Comparison of ENCODE assay signal across 8 cellular contexts in genomic region chr17:77373298-77374169, GRCh38.
DNase-seq lines count a peak whose midpoint lies in the region; ATAC-seq and TF ChIP-seq lines count a peak whose summit lies in the region.

No MANE protein-coding gene starts in this region.

- WGBS in esophagus squamous epithelium, 2 donors: 37 to 40% methylated on average over 1 to 25 of the region's 90 CpGs

- peaks cover 50% of the 10 kb centered on the region for H4K20me1 ChIP-seq in DND-41 (ENCODE audit: insufficient read depth, low read length)
- peaks cover 56% of the 10 kb centered on the region for H4K20me1 ChIP-seq in neural progenitor cell (ENCODE audit: low read depth)

- H3K27ac ChIP-seq in DND-41 (ENCODE audit: low read length) (peak overlapping the region; percentile 80), esophagus squamous epithelium (peak overlapping the region; percentile 83 to 96 (median 93)), neural progenitor cell (peak overlapping the region; percentile 83)

- H3K27me3 Mint-ChIP-seq in activated CD4-positive, alpha-beta T cell treated with anti-CD3 and anti-CD28 coated beads, Interleukin-2, amount 10 ng/mL, durations not matched to agents 7 days and 5 days: no peaks in the 10 kb centered on the region
- peaks cover 15% of the 10 kb centered on the region for H3K27me3 Mint-ChIP-seq in neural progenitor cell (ENCODE audit: insufficient read depth, low read depth)

- no peaks in the 10 kb centered on the region for H3K9me3 Mint-ChIP-seq in activated CD4-positive, alpha-beta T cell treated with anti-CD3 and anti-CD28 coated beads, Interleukin-2, amount 10 ng/mL, durations not matched to agents 7 days and 5 days
- no peaks in the 10 kb centered on the region for H3K9me3 Mint-ChIP-seq in neural progenitor cell

- H3F3A ChIP-seq in neural progenitor cell (ENCODE audit: low read depth): peaks cover 30% of the 10 kb centered on the region

- peaks cover 39% of the 10 kb centered on the region for H3K36me3 Mint-ChIP-seq in activated CD4-positive, alpha-beta T cell treated with anti-CD3 and anti-CD28 coated beads, Interleukin-2, amount 10 ng/mL, durations not matched to agents 7 days and 5 days (ENCODE audit: low read depth)
- H3K36me3 Mint-ChIP-seq in neural progenitor cell: no peaks in the 10 kb centered on the region

- TF ChIP-seq CTCF in DND-41 (IDR thresholded peaks at IDR 0.05; ENCODE audit: borderline replicate concordance, extremely low read depth, low read length, poor library complexity, severe bottlenecking) (peak; percentile 24), esophagus squamous epithelium (IDR thresholded peaks at IDR 0.05) (no peak), neural progenitor cell (IDR thresholded peaks at IDR 0.05) (no peak)

- H3K9me3 ChIP-seq in DND-41 (ENCODE audit: insufficient read depth, low read length, severe bottlenecking) (no peaks in the 10 kb centered on the region), esophagus squamous epithelium (no peaks in the 10 kb centered on the region), neural progenitor cell (ENCODE audit: low read depth) (no peaks in the 10 kb centered on the region)

- DNase-seq in DND-41: peak; percentile 62
- DNase-seq in activated CD4-positive, alpha-beta T cell treated with anti-CD3 and anti-CD28 coated beads, Interleukin-2, amount 10 ng/mL, durations not matched to agents 7 days and 5 days: peak; percentile 66
- no peak for DNase-seq in esophagus squamous epithelium (lab: John Stamatoyannopoulos, UW)
- DNase-seq in neural progenitor cell (ENCODE audit: low spot score): peak; percentile 78
- DNase-seq in NCI-H1436 treated with DMSO at 0.1 percent for 48 hours (lab: John Stamatoyannopoulos, UW): no peak

- peaks cover 66% of the 10 kb centered on the region for H3K4me1 Mint-ChIP-seq in activated CD4-positive, alpha-beta T cell treated with anti-CD3 and anti-CD28 coated beads, Interleukin-2, amount 10 ng/mL, durations not matched to agents 7 days and 5 days
- peaks cover 68% of the 10 kb centered on the region for H3K4me1 Mint-ChIP-seq in neural progenitor cell

- intact Hi-C loops in esophagus squamous epithelium (cut with DNase I): no loop called here

- H3K4me3 Mint-ChIP-seq in activated CD4-positive, alpha-beta T cell treated with anti-CD3 and anti-CD28 coated beads, Interleukin-2, amount 10 ng/mL, durations not matched to agents 7 days and 5 days: peak overlapping the region; percentile 86
- peak overlapping the region; percentile 99 for H3K4me3 Mint-ChIP-seq in neural progenitor cell

- H3K9ac ChIP-seq in DND-41 (ENCODE audit: low read depth, low read length) (peak overlapping the region; percentile 88), neural progenitor cell (peak overlapping the region; percentile 71)

- POLR2A ChIA-PET in activated CD4-positive, alpha-beta T cell treated with anti-CD3 and anti-CD28 coated beads, Interleukin-2, amount 10 ng/mL, durations not matched to agents 7 days and 5 days (lab: Charles Lee): no interaction called here

- H3K27ac Mint-ChIP-seq in activated CD4-positive, alpha-beta T cell treated with anti-CD3 and anti-CD28 coated beads, Interleukin-2, amount 10 ng/mL, durations not matched to agents 7 days and 5 days: peak overlapping the region; percentile 89
- peak overlapping the region; percentile 83 for H3K27ac Mint-ChIP-seq in neural progenitor cell

- CTCF ChIA-PET in activated CD4-positive, alpha-beta T cell treated with anti-CD3 and anti-CD28 coated beads, Interleukin-2, amount 10 ng/mL, durations not matched to agents 7 days and 5 days (lab: Charles Lee): interaction anchor here (0.8 to 4.2 kb wide), 9 partner anchors 15 to 283 kb away, joined by 3 to 19 read pairs (median 5); no protein-coding TSS in a partner anchor

- H3K4me3 ChIP-seq in DND-41 (ENCODE audit: low read depth in 1 of 2, low read length in 2 of 2) (peak overlapping the region; percentile 85 to 95), esophagus squamous epithelium (peak overlapping the region; percentile 53 to 82 (median 74)), neural progenitor cell (peak overlapping the region; percentile 97)

- H3K36me3 ChIP-seq in DND-41 (ENCODE audit: insufficient read depth, low read length) (peaks cover 6% of the 10 kb centered on the region; the same call in 1 of the 2 replicates), esophagus squamous epithelium (no peaks in the 10 kb centered on the region), neural progenitor cell (no peaks in the 10 kb centered on the region)

- no peaks in the 10 kb centered on the region for H3K27me3 ChIP-seq in DND-41 (ENCODE audit: insufficient read depth, low read length, poor library complexity)
- H3K27me3 ChIP-seq in esophagus squamous epithelium: no peaks in the 10 kb centered on the region
- H3K27me3 ChIP-seq in neural progenitor cell: no peaks in the 10 kb centered on the region

- H2AFZ ChIP-seq in DND-41 (ENCODE audit: low read depth, low read length) (peak overlapping the region; percentile 67), neural progenitor cell (replicated peaks) (no peak overlapping the region)

- H3K4me1 ChIP-seq in DND-41 (ENCODE audit: insufficient read depth, low read length) (peaks cover 52% of the 10 kb centered on the region), esophagus squamous epithelium (peaks cover 60 to 100% (median 63%) of the 10 kb centered on the region in 3 donors), neural progenitor cell (peaks cover 61% of the 10 kb centered on the region)

- peak in 1 of 4 donors; percentile 21 for TF ChIP-seq POLR2A in esophagus squamous epithelium (IDR thresholded peaks at IDR 0.05)

- peak; percentile 67 for ATAC-seq in DND-41 (ENCODE audit: insufficient read depth, low read depth)
- peak; percentile 4 for ATAC-seq in HG02763 (IDR thresholded peaks at IDR 0.05; ENCODE audit: unreplicated experiment)
- ATAC-seq in HG03460 (IDR thresholded peaks at IDR 0.05; ENCODE audit: unreplicated experiment): no peak
- no peak for ATAC-seq in HG03342 (IDR thresholded peaks at IDR 0.05; ENCODE audit: unreplicated experiment)

- H3K79me2 ChIP-seq in DND-41 (ENCODE audit: insufficient read depth, low read length): peaks cover 54% of the 10 kb centered on the region
- H3K79me2 ChIP-seq in neural progenitor cell (ENCODE audit: low read depth): peaks cover 60% of the 10 kb centered on the region

- peak overlapping the region; percentile 94 for H3K4me2 ChIP-seq in DND-41 (ENCODE audit: insufficient read depth, low read length)
- peak overlapping the region; percentile 98 for H3K4me2 ChIP-seq in neural progenitor cell

Comparison
In these comparisons a context has a peak if more than half of its experiments do, and no peak if none do; other contexts are left out.
1. ATAC-seq: peak in DND-41 (single experiment) and HG02763 (single experiment); none in HG03460 (single experiment) and HG03342 (single experiment).
2. DNase-seq: peak in DND-41 (single experiment), activated CD4-positive, alpha-beta T cell treated with anti-CD3 and anti-CD28 coated beads, Interleukin-2, amount 10 ng/mL, durations not matched to agents 7 days and 5 days (single experiment) and neural progenitor cell (single experiment); none in esophagus squamous epithelium (single experiment) and NCI-H1436 treated with DMSO at 0.1 percent for 48 hours (single experiment).
3. Peak in every context shown above with its lines, with median percentiles within 50 percentile points of each other: H3K27ac ChIP-seq and H3K4me3 ChIP-seq.